1 cellular context compared by ENCODE assay signal in the genomic region with DNA sequence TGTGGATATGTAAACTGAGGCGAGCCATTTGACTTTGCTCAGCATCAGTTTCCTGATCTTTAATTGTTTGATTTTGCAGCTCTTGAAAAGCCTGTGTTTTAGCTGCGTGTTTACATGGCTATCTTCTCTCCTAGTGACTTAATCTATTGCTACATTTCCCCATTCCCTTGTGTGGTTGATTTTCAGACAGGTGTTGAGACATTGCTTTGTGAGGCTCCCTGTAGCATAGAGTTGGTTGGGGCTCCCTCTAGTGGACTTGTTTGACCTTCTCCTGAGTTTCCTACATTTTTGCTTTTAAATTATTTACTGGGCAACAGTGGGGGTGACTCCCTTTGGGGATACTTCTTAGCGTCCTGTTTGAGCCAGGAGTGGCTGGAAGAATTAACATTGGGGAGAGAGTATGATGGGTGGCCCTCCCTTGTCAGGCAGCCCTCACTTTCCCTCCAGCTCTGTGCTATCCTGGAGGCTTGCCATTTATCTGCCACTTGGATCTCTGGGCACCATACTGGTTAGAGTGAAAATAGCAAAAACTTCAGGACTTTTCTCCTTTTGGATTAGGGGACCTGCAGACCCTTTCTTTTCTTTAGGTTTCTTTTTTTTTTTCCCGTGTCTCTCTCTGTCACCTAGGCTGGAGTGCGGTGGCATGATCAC.
TF ChIP-seq lines count a peak whose summit lies in the region.

No MANE protein-coding gene starts in this region.

TF ChIP-seq in K562, 482 proteins besides CTCF, POLR2A, EP300 and RAD21 (continued from another document):
- TF ChIP-seq, protein P1, sequence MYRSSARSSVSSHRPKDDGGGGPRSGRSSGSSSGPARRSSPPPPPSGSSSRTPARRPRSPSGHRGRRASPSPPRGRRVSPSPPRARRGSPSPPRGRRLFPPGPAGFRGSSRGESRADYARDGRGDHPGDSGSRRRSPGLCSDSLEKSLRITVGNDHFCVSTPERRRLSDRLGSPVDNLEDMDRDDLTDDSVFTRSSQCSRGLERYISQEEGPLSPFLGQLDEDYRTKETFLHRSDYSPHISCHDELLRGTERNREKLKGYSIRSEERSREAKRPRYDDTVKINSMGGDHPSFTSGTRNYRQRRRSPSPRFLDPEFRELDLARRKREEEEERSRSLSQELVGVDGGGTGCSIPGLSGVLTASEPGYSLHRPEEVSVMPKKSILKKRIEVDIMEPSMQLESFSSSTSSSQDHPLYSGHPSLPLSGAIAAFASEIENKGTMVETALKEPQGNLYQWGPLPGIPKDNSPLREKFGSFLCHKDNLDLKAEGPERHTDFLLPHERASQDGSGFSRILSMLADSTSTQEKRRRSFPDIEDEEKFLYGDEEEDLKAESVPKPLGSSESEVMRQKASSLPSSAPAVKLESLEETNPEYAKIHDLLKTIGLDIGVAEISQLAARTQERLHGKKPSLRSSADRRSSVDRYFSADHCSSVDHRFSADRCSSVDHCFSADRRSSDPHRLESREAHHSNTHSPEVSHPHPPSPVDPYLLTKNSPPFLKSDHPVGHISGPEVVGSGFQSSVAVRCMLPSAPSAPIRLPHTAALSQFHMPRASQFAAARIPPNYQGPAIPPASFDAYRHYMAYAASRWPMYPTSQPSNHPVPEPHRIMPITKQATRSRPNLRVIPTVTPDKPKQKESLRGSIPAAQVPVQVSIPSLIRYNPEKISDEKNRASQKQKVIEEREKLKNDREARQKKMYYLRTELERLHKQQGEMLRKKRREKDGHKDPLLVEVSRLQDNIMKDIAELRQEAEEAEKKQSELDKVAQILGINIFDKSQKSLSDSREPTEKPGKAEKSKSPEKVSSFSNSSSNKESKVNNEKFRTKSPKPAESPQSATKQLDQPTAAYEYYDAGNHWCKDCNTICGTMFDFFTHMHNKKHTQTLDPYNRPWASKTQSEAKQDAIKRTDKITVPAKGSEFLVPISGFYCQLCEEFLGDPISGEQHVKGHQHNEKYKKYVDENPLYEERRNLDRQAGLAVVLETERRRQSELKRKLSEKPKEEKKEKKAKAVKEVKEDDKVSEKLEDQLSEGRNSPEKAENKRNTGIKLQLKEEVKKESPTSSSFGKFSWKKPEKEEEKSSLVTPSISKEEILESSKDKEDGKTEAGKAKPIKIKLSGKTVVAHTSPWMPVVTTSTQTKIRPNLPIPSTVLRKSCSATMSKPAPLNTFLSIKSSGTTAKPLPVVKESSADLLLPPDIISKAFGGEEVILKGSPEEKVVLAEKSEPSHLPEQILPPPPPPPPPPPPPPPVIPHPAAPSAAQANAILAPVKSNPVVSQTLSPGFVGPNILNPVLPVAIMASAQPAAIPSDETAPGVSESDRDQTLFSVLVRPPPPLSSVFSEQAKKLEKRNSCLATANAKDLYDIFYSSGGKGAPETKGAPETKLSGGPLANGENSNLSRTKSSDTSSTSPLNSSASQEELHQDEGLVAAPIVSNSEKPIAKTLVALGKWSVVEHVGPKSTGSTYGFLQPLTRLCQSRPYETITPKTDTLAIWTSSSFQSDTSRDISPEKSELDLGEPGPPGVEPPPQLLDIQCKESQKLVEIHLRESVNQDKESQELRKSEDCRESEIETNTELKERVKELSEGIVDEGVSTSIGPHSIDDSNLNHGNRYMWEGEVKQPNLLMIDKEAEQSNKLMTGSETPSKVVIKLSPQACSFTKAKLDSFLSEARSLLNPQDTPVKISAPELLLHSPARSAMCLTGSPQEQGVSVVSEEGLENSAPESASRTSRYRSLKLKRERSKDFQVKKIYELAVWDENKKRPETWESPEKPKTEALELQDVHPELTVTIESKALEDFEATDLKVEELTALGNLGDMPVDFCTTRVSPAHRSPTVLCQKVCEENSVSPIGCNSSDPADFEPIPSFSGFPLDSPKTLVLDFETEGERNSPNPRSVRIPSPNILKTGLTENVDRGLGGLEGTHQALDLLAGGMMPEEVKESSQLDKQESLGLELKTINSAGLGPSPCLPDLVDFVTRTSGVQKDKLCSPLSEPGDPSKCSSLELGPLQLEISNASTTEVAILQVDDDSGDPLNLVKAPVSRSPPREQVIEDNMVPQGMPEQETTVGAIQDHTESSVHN (IDR thresholded peaks at IDR 0.05; ENCODE audit: borderline replicate concordance in 1 of 2, low read depth in 1 of 2): no peak
- TF ChIP-seq, protein P2, sequence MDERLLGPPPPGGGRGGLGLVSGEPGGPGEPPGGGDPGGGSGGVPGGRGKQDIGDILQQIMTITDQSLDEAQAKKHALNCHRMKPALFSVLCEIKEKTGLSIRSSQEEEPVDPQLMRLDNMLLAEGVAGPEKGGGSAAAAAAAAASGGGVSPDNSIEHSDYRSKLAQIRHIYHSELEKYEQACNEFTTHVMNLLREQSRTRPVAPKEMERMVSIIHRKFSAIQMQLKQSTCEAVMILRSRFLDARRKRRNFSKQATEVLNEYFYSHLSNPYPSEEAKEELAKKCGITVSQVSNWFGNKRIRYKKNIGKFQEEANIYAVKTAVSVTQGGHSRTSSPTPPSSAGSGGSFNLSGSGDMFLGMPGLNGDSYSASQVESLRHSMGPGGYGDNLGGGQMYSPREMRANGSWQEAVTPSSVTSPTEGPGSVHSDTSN (CRISPR knock-in tag; IDR thresholded peaks at IDR 0.05; ENCODE audit: low read depth): no peak
- TF ChIP-seq, protein P2 (tag; conservative IDR thresholded peaks at IDR 0.05; ENCODE audit: low read depth): peak; percentile 65
- TF ChIP-seq ZNF79 (CRISPR knock-in tag; IDR thresholded peaks at IDR 0.05; ENCODE audit: low read depth) (no peak), PHF20 (IDR thresholded peaks at IDR 0.05; ENCODE audit: partially characterized antibody) (no peak), TRIM28 (IDR thresholded peaks at IDR 0.05) (0 out of 2 replicates have a peak, but pooled peaks have one; percentile 39), MTA3 (IDR thresholded peaks at IDR 0.05; ENCODE audit: borderline replicate concordance) (no peak), TEAD4 (IDR thresholded peaks at IDR 0.05; ENCODE audit: low read length) (peak; percentile 46), TEAD4 (CRISPR knock-in tag; IDR thresholded peaks at IDR 0.05; ENCODE audit: borderline replicate concordance) (no peak), ZNF668 (CRISPR knock-in tag; IDR thresholded peaks at IDR 0.05) (no peak), STAG1 (CRISPR knock-in tag; IDR thresholded peaks at IDR 0.05; ENCODE audit: borderline replicate concordance) (no peak), MAZ (CRISPR knock-in tag; conservative IDR thresholded peaks at IDR 0.05 in 1 of 2, IDR thresholded peaks at IDR 0.05 in 1 of 2) (peak in 1 of 2 experiments; percentile 67; a peak in 2 of 4 replicates), RFX1 (IDR thresholded peaks at IDR 0.05) (peak; percentile 11; the same call in 1 of the 2 replicates), NBN (IDR thresholded peaks at IDR 0.05; ENCODE audit: low read depth) (peak; percentile 50; the same call in 1 of the 2 replicates), ZNF586 (CRISPR knock-in tag; conservative IDR thresholded peaks at IDR 0.05) (no peak), TCFL5 (CRISPR knock-in tag; conservative IDR thresholded peaks at IDR 0.05) (no peak), TCF7 (IDR thresholded peaks at IDR 0.05; ENCODE audit: borderline replicate concordance) (no peak)
- TF ChIP-seq, protein P3, sequence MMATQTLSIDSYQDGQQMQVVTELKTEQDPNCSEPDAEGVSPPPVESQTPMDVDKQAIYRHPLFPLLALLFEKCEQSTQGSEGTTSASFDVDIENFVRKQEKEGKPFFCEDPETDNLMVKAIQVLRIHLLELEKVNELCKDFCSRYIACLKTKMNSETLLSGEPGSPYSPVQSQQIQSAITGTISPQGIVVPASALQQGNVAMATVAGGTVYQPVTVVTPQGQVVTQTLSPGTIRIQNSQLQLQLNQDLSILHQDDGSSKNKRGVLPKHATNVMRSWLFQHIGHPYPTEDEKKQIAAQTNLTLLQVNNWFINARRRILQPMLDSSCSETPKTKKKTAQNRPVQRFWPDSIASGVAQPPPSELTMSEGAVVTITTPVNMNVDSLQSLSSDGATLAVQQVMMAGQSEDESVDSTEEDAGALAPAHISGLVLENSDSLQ (IDR thresholded peaks at IDR 0.05): 0 out of 2 replicates have a peak, but pooled peaks have one; percentile 22
